ENCODE assay signal across 16 cellular contexts in genomic region chr3:58032186-58032585, GRCh38. TPM values are rescaled to one million over a fixed set of nuclear protein-coding genes. Genes with fewer than 3 reads are reported as not detected.
A peak's percentile ranks its signal among the peaks of the same experiment; 100 is the strongest.
DNase-seq lines count a peak whose midpoint lies in the region; ATAC-seq and TF ChIP-seq lines count a peak whose summit lies in the region.
"Had no signal": no experiment of that assay in that cellular context is flagged by ENCODE, and none has a peak within 500 bp of the region (broad histone marks: within the 10 kb centered on the region; RNA-seq: fewer than 3 reads in every experiment).

No MANE protein-coding gene starts in this region.

- no peak overlapping the region for H2AK9ac ChIP-seq in IMR-90 (replicated peaks; ENCODE audit: low read depth, low read length, poor library complexity)

- ATAC-seq in IMR-90 (ENCODE audit: low read depth) (peak; percentile 38), HG03039 (IDR thresholded peaks at IDR 0.05; ENCODE audit: unreplicated experiment) (no peak), GM19023 (IDR thresholded peaks at IDR 0.05; ENCODE audit: unreplicated experiment) (no peak), HG02973 (IDR thresholded peaks at IDR 0.05; ENCODE audit: unreplicated experiment) (no peak)
- ATAC-seq: left cardiac atrium had no signal

- in situ Hi-C loops in IMR-90 (cut with MboI; ENCODE audit: low sequenced_read_pairs): no loop called here

- CTCF ChIA-PET in IMR-90 (lab: Yijun Ruan, JAX): interaction anchor here (0.7 kb wide), 1 partner anchor 12 kb away, joined by 3 read pairs; no protein-coding TSS in a partner anchor

- DNase-seq in AG20443 (ENCODE audit: low spot score) (peak; percentile 24), IMR-90 (peak; percentile 65), epithelial cell of esophagus (ENCODE audit: low read depth) (peak; percentile 97)
- no peak for DNase-seq in stimulated activated CD4-positive, alpha-beta T cell treated with anti-CD3 and anti-CD28 coated beads, Interleukin-4, amount 100 ng/mL, for 1 hour
- DNase-seq: activated CD4-positive, CD25-positive, alpha-beta regulatory T cell treated with anti-CD3 and anti-CD28 coated beads, Interleukin-2, amount 50 U/mL, for 72 hours; activated CD8-positive, alpha-beta memory T cell treated with anti-CD3 and anti-CD28 coated beads, Interleukin-2, amount 50 U/mL, for 4 hours; activated naive CD4-positive, alpha-beta T cell treated with anti-CD3 and anti-CD28 coated beads, Interleukin-2, amount 10 ng/mL, durations not matched to agents 7 days and 5 days; caudate nucleus; effector memory CD4-positive, alpha-beta T cell; left cardiac atrium; RPMI8226; T-helper 1 cell had no signal

- no peak overlapping the region for H2BK120ac ChIP-seq in IMR-90 (ENCODE audit: low read depth, low read length)

- no peak overlapping the region for H3K9ac ChIP-seq in IMR-90 (ENCODE audit: low read depth, low read length)

- H3K36me3 ChIP-seq in IMR-90 (ENCODE audit: control insufficient read depth, insufficient read depth, low read length): peaks cover 4% of the 10 kb centered on the region
- peaks cover 20% of the 10 kb centered on the region for H3K36me3 ChIP-seq in mesodermal cell (ENCODE audit: control insufficient read depth, insufficient read depth, low read length)

- WGBS in IMR-90 (ENCODE audit: extremely low coverage in 2 of 2, insufficient read length in 1 of 2), 2 experiments: 92% methylated on average over 2 of the region's 4 CpGs; no CpG with 5 or more reads in 1 of the 2 experiments
- WGBS in mesodermal cell (ENCODE audit: insufficient coverage in 2 of 2), 2 experiments: 61 to 76% methylated on average over 3 of the region's 4 CpGs

- intact Hi-C loops in IMR-90 (cut with micrococcal nuclease): no loop called here

- no peaks in the 10 kb centered on the region for H3K9me3 ChIP-seq in IMR-90 (ENCODE audit: control insufficient read depth, insufficient read depth, low read length)
- no peaks in the 10 kb centered on the region for H3K9me3 ChIP-seq in mesodermal cell (ENCODE audit: control insufficient read depth, low read length)

- H4K20me1 ChIP-seq in IMR-90 (ENCODE audit: insufficient read depth, low read length): peaks cover 79% of the 10 kb centered on the region

- H3K14ac ChIP-seq in IMR-90 (replicated peaks; ENCODE audit: low read depth, low read length): no peak overlapping the region

- H3K23ac ChIP-seq in IMR-90 (ENCODE audit: low read depth, low read length): no peak overlapping the region

- H2AFZ ChIP-seq in IMR-90 (replicated peaks; ENCODE audit: low read length, poor library complexity): no peak overlapping the region

- dilution Hi-C loops in IMR-90 (cut with HindIII; ENCODE audit: low sequenced_read_pairs, unreplicated experiment): no loop called here

- TF ChIP-seq CTCF in IMR-90 (conservative IDR thresholded peaks at IDR 0.05; ENCODE audit: low read depth, low read length) (no peak), epithelial cell of esophagus (IDR thresholded peaks at IDR 0.05; ENCODE audit: insufficient read depth, low read depth, low read length, missing control alignments) (no peak)

- H3K4me2 ChIP-seq in IMR-90 (ENCODE audit: low read depth, low read length): no peak overlapping the region

- no peak overlapping the region for H3K18ac ChIP-seq in IMR-90 (ENCODE audit: low read depth, low read length)

- H2BK15ac ChIP-seq in IMR-90 (ENCODE audit: low read depth, low read length): no peak overlapping the region

- no peak overlapping the region for H2AK5ac ChIP-seq in IMR-90 (ENCODE audit: low read depth, low read length)

- no peaks in the 10 kb centered on the region for H3K27me3 ChIP-seq in IMR-90 (ENCODE audit: control insufficient read depth, insufficient read depth, low read length)

- BruUV-seq in IMR-90 (replicated peaks; lab: Mats Ljungman, UMichigan): no TSS peak

- peak overlapping the region; percentile 31 for H2BK5ac ChIP-seq in IMR-90 (ENCODE audit: low read depth, low read length, poor library complexity, severe bottlenecking)

- no peak overlapping the region for H4K5ac ChIP-seq in IMR-90 (ENCODE audit: low read depth, low read length)

- H4K91ac ChIP-seq in IMR-90 (ENCODE audit: insufficient read depth, low read depth, low read length): no peak overlapping the region

- no peak overlapping the region for H3K4me3 ChIP-seq in IMR-90 (ENCODE audit: insufficient read depth, low read depth, low read length)
- H3K4me3 ChIP-seq in epithelial cell of esophagus (ENCODE audit: low read length): no peak overlapping the region
- no peak overlapping the region for H3K4me3 ChIP-seq in mesodermal cell (ENCODE audit: extremely low read depth, insufficient read depth, low read length, poor library complexity, severe bottlenecking)

- H3K4ac ChIP-seq in IMR-90 (ENCODE audit: low read depth, low read length): no peak overlapping the region

- H3K79me1 ChIP-seq in IMR-90 (ENCODE audit: low read depth in 1 of 2, low read length in 2 of 2): peaks cover 40 to 86% of the 10 kb centered on the region in 2 experiments

- H3K4me1 ChIP-seq in IMR-90 (ENCODE audit: control insufficient read depth, insufficient read depth, low read length) (peaks cover 11% of the 10 kb centered on the region; the same call in 1 of the 2 replicates), mesodermal cell (ENCODE audit: control insufficient read depth, insufficient read depth, low read length, poor library complexity, severe bottlenecking) (peaks cover 34% of the 10 kb centered on the region)

- TF ChIP-seq RAD21 in IMR-90 (IDR thresholded peaks at IDR 0.05; ENCODE audit: low read length): no peak

- no peak overlapping the region for H4K8ac ChIP-seq in IMR-90 (ENCODE audit: low read depth in 2 of 2, low read length in 2 of 2)

- peaks cover 22% of the 10 kb centered on the region for H3K9me1 ChIP-seq in IMR-90 (ENCODE audit: insufficient read depth, low read length)

- H2BK20ac ChIP-seq in IMR-90 (ENCODE audit: low read depth, low read length): no peak overlapping the region

- no peak overlapping the region for H3K27ac ChIP-seq in IMR-90 (ENCODE audit: insufficient read depth, low read length)
- H3K27ac ChIP-seq in mesodermal cell (ENCODE audit: low read depth, low read length, severe bottlenecking): peak overlapping the region; percentile 64

- H3K56ac ChIP-seq in IMR-90 (ENCODE audit: extremely low read depth, insufficient read depth, low read length): no peak overlapping the region

- POLR2A ChIA-PET in IMR-90 (lab: Charles Lee; ENCODE audit: unreplicated experiment): no interaction called here

- no peak for TF ChIP-seq POLR2A in IMR-90 (IDR thresholded peaks at IDR 0.05; ENCODE audit: low read depth, low read length)

TF ChIP-seq in IMR-90, 13 proteins besides CTCF, POLR2A, EP300 and RAD21:
- TF ChIP-seq CEBPB (IDR thresholded peaks at IDR 0.05; ENCODE audit: low read depth, low read length) (peak; percentile 43; the same call in 1 of the 2 replicates), CHD1 (IDR thresholded peaks at IDR 0.05; ENCODE audit: low read depth, low read length) (no peak)

RNA-seq across cellular contexts. Expression of gene FLNB, which starts 24.0 kb away (rescaled TPM):
- total RNA-seq in IMR-90 (2012; rRNA removed): 124 and 136 TPM in 2 replicates
- polyA plus RNA-seq in IMR-90 (2012; rRNA removed): 78.0 and 81.4 TPM in 2 replicates
- 22.2 and 37.9 TPM in 2 replicates for polyA plus RNA-seq in IMR-90 (2012; cell fraction: cytosol; rRNA removed)
- 338 and 411 TPM in 2 replicates for polyA plus RNA-seq in IMR-90 (2012; cell fraction: nucleus; rRNA removed; ENCODE audit: low replicate concordance)
- polyA plus RNA-seq in mesodermal cell (2013, experiment 1 of 2): 135 TPM
- polyA plus RNA-seq in mesodermal cell (2013, experiment 2 of 2): 103 TPM
